In genomic region chr18:28588884-28589549, GRCh38 we compare ENCODE assay signal across 29 cellular contexts.
DNase-seq lines count a peak whose midpoint lies in the region; ATAC-seq, FAIRE-seq and TF ChIP-seq lines count a peak whose summit lies in the region.
"Had no signal": no experiment of that assay in that cellular context is flagged by ENCODE, and none has a peak within 500 bp of the region (broad histone marks: within the 10 kb centered on the region; RNA-seq: fewer than 3 reads in every experiment).

No MANE protein-coding gene starts in this region.

- no peak overlapping the region for H3K27ac Mint-ChIP-seq in GM23338
- H3K27ac Mint-ChIP-seq: naive thymus-derived CD4-positive, alpha-beta T cell; stimulated activated naive CD8-positive, alpha-beta T cell treated with anti-CD3 and anti-CD28 coated beads, Interleukin-15, Interleukin-2, amounts not matched to agents 100 ng/mL and 50 ng/mL, for 24 hours had no signal

- CTCF ChIA-PET in IMR-90 (lab: Yijun Ruan, JAX) (no interaction called here), HepG2 (lab: Yijun Ruan, JAX; ENCODE audit: low intra/inter-chr PET ratio, low total read pairs) (no interaction called here)

- H4K91ac ChIP-seq in IMR-90 (ENCODE audit: insufficient read depth, low read depth, low read length) (no peak overlapping the region), mesenchymal stem cell (ENCODE audit: low read length) (no peak overlapping the region)

- H3K9me2 ChIP-seq in GM23338 (ENCODE audit: insufficient read depth), result no peaks in the 10 kb centered on the region

- no peaks in the 10 kb centered on the region for H3K9me3 ChIP-seq in IMR-90 (ENCODE audit: control insufficient read depth, insufficient read depth, low read length)
- H3K9me3 ChIP-seq in mesenchymal stem cell (ENCODE audit: control insufficient read depth, low read length), result no peaks in the 10 kb centered on the region
- no peaks in the 10 kb centered on the region for H3K9me3 ChIP-seq in HepG2 (ENCODE audit: low read length)
- H3K9me3 ChIP-seq: A549, breast epithelium, MG63, tibial artery had no signal

- H4K20me1 ChIP-seq in IMR-90 (ENCODE audit: insufficient read depth, low read length) (no peaks in the 10 kb centered on the region), HepG2 (ENCODE audit: insufficient read depth, low read length) (no peaks in the 10 kb centered on the region), GM23338 (replicated peaks; ENCODE audit: insufficient read depth) (no peaks in the 10 kb centered on the region)

- H3K36me3 Mint-ChIP-seq in GM23338 (ENCODE audit: low read depth), result no peaks in the 10 kb centered on the region

- no peak overlapping the region for H2BK20ac ChIP-seq in IMR-90 (ENCODE audit: low read depth, low read length)

- BruUV-seq in IMR-90 (replicated peaks; lab: Mats Ljungman, UMichigan), result no TSS peak
- no TSS peak for BruUV-seq in HepG2 (replicated peaks; lab: Mats Ljungman, UMichigan)

- ATAC-seq in IMR-90 (ENCODE audit: low read depth), result peak; percentile 36; the same call in 1 of the 2 replicates
- ATAC-seq in HG03378 (IDR thresholded peaks at IDR 0.05; ENCODE audit: unreplicated experiment), result no peak
- no peak for ATAC-seq in HepG2
- ATAC-seq in HG02571 (IDR thresholded peaks at IDR 0.05; ENCODE audit: unreplicated experiment), result no peak
- no peak for ATAC-seq in GM23338
- ATAC-seq: A549; naive thymus-derived CD4-positive, alpha-beta T cell had no signal

- H3K23ac ChIP-seq in IMR-90 (ENCODE audit: low read depth, low read length) (no peak overlapping the region), mesenchymal stem cell (ENCODE audit: low read length in 2 of 2) (no peak overlapping the region)

- POLR2A ChIA-PET in IMR-90 (lab: Charles Lee; ENCODE audit: unreplicated experiment) (no interaction called here), HepG2 (lab: Yijun Ruan, JAX) (no interaction called here)

- no peak for TF ChIP-seq RAD21 in IMR-90 (IDR thresholded peaks at IDR 0.05; ENCODE audit: low read length)
- TF ChIP-seq RAD21 in HepG2 (CRISPR knock-in tag; IDR thresholded peaks at IDR 0.05), result no peak

- H3K9me1 ChIP-seq in IMR-90 (ENCODE audit: insufficient read depth, low read length), result no peaks in the 10 kb centered on the region

- H3K4me3 ChIP-seq in AG10803 (ENCODE audit: low read length) (no peak overlapping the region), IMR-90 (ENCODE audit: insufficient read depth, low read depth, low read length) (no peak overlapping the region), choroid plexus epithelial cell (ENCODE audit: low read depth, low read length) (no peak overlapping the region), mesenchymal stem cell (ENCODE audit: insufficient read depth in 1 of 2, low read depth in 1 of 2, low read length in 2 of 2) (no peak overlapping the region), HepG2 (replicated peaks in 1 of 3; ENCODE audit: insufficient read depth in 1 of 3, low read depth in 2 of 3, low read length in 3 of 3) (no peak overlapping the region), GM23338 (no peak overlapping the region)
- H3K4me3 ChIP-seq: A549, breast epithelium, lung, MG63, tibial artery had no signal

- H3K27ac ChIP-seq in IMR-90 (ENCODE audit: insufficient read depth, low read length) (no peak overlapping the region), mesenchymal stem cell (ENCODE audit: low read length, poor library complexity, severe bottlenecking) (no peak overlapping the region), HepG2 (ENCODE audit: extremely low read length, insufficient read depth, low read length) (no peak overlapping the region), GM23338 (ENCODE audit: low read depth) (no peak overlapping the region)
- H3K27ac ChIP-seq: A549, breast epithelium, tibial artery had no signal

- no peak for TF ChIP-seq EP300 in HepG2 (IDR thresholded peaks at IDR 0.05; ENCODE audit: low read depth in 2 of 2, low read length in 2 of 2)
- no peak for TF ChIP-seq EP300 in HepG2 (CRISPR knock-in tag; IDR thresholded peaks at IDR 0.05; ENCODE audit: borderline replicate concordance)

- H3K27me3 Mint-ChIP-seq in GM23338 (ENCODE audit: insufficient read depth, low read depth, poor library complexity), result no peaks in the 10 kb centered on the region
- H3K27me3 Mint-ChIP-seq: naive thymus-derived CD4-positive, alpha-beta T cell; stimulated activated naive CD8-positive, alpha-beta T cell treated with anti-CD3 and anti-CD28 coated beads, Interleukin-15, Interleukin-2, amounts not matched to agents 100 ng/mL and 50 ng/mL, for 24 hours had no signal

- H2BK120ac ChIP-seq in IMR-90 (ENCODE audit: low read depth, low read length), result no peak overlapping the region
- no peak overlapping the region for H2BK120ac ChIP-seq in mesenchymal stem cell (ENCODE audit: low read depth, low read length)

- H3K36me3 ChIP-seq in IMR-90 (ENCODE audit: control insufficient read depth, insufficient read depth, low read length) (no peaks in the 10 kb centered on the region), mesenchymal stem cell (ENCODE audit: control insufficient read depth in 1 of 2, insufficient read depth in 2 of 2, low read depth in 1 of 2, low read length in 2 of 2) (no peaks in the 10 kb centered on the region), HepG2 (replicated peaks in 1 of 2; ENCODE audit: control insufficient read depth in 1 of 2, insufficient read depth in 2 of 2, low read length in 2 of 2) (no peaks in the 10 kb centered on the region), GM23338 (ENCODE audit: insufficient read depth) (no peaks in the 10 kb centered on the region)
- H3K36me3 ChIP-seq: breast epithelium, MG63, tibial artery had no signal

- H3F3A ChIP-seq in GM23338 (replicated peaks; ENCODE audit: low read depth), result no peaks in the 10 kb centered on the region

- no peak overlapping the region for H2AK9ac ChIP-seq in IMR-90 (replicated peaks; ENCODE audit: low read depth, low read length, poor library complexity)

- H2BK15ac ChIP-seq in IMR-90 (ENCODE audit: low read depth, low read length) (no peak overlapping the region), mesenchymal stem cell (ENCODE audit: low read depth, poor library complexity, severe bottlenecking) (no peak overlapping the region)

- H2BK5ac ChIP-seq in IMR-90 (ENCODE audit: low read depth, low read length, poor library complexity, severe bottlenecking) (no peak overlapping the region), mesenchymal stem cell (ENCODE audit: low read depth, low read length, poor library complexity, severe bottlenecking) (no peak overlapping the region)

- no peak overlapping the region for H4K5ac ChIP-seq in IMR-90 (ENCODE audit: low read depth, low read length)

- no peak for TF ChIP-seq CTCF in AG10803 (conservative IDR thresholded peaks at IDR 0.05; ENCODE audit: low read length)
- no peak for TF ChIP-seq CTCF in IMR-90 (conservative IDR thresholded peaks at IDR 0.05; ENCODE audit: low read depth, low read length)
- TF ChIP-seq CTCF in choroid plexus epithelial cell (conservative IDR thresholded peaks at IDR 0.05; ENCODE audit: low read depth, low read length), result no peak
- TF ChIP-seq CTCF in HepG2 (CRISPR knock-in tag; IDR thresholded peaks at IDR 0.05), result no peak
- TF ChIP-seq CTCF in GM23338 (conservative IDR thresholded peaks at IDR 0.05; ENCODE audit: low read depth in 2 of 2), result no peak

- intact Hi-C loops in IMR-90 (cut with micrococcal nuclease), result no loop called here
- intact Hi-C loops in HepG2 (cut with micrococcal nuclease; ENCODE audit: unreplicated experiment), result no loop called here

- H2AK5ac ChIP-seq in IMR-90 (ENCODE audit: low read depth, low read length), result no peak overlapping the region
- H2AK5ac ChIP-seq in mesenchymal stem cell (ENCODE audit: low read length, severe bottlenecking), result no peak overlapping the region

- H3K9ac ChIP-seq in IMR-90 (ENCODE audit: low read depth, low read length) (no peak overlapping the region), mesenchymal stem cell (ENCODE audit: low read length) (no peak overlapping the region), HepG2 (ENCODE audit: insufficient read depth, low read depth, low read length) (no peak overlapping the region)

- H3K4ac ChIP-seq in IMR-90 (ENCODE audit: low read depth, low read length) (no peak overlapping the region), mesenchymal stem cell (ENCODE audit: low read depth in 1 of 2, low read length in 2 of 2) (no peak overlapping the region)

- in situ Hi-C loops in IMR-90 (cut with MboI; ENCODE audit: low sequenced_read_pairs), result no loop called here
- in situ Hi-C loops in HepG2 (cut with HindIII; ENCODE audit: extremely low pct_ligation_motif_present, low pct_unique_long_range_greater_than_20kb), result no loop called here

- no peak overlapping the region for H3K4me2 ChIP-seq in IMR-90 (ENCODE audit: low read depth, low read length)
- H3K4me2 ChIP-seq in mesenchymal stem cell (ENCODE audit: low read length, poor library complexity, severe bottlenecking), result no peak overlapping the region
- H3K4me2 ChIP-seq in HepG2 (ENCODE audit: low read depth, low read length), result no peak overlapping the region
- H3K4me2 ChIP-seq in GM23338, result no peak overlapping the region
- H3K4me2 ChIP-seq: A549 had no signal

- TF ChIP-seq POLR2A in IMR-90 (IDR thresholded peaks at IDR 0.05; ENCODE audit: low read depth, low read length), result no peak
- no peak for TF ChIP-seq POLR2A in HepG2 (IDR thresholded peaks at IDR 0.05; ENCODE audit: insufficient read depth in 1 of 2, low read depth in 2 of 2, low read length in 2 of 2)

- WGBS in IMR-90 (ENCODE audit: extremely low coverage in 2 of 2, insufficient read length in 1 of 2), 2 experiments, result no CpG with 5 or more reads among the region's 1 CpG
- no CpG with 5 or more reads among the region's 1 CpG for WGBS in mesenchymal stem cell
- WGBS in HepG2 (ENCODE audit: low lambda C conversion rate), result 2% methylated on average over 1 of the region's 1 CpG

- H3K14ac ChIP-seq in IMR-90 (replicated peaks; ENCODE audit: low read depth, low read length), result no peak overlapping the region
- no peak overlapping the region for H3K14ac ChIP-seq in mesenchymal stem cell (ENCODE audit: low read length in 2 of 2)

- H4K8ac ChIP-seq in IMR-90 (ENCODE audit: low read depth in 2 of 2, low read length in 2 of 2), result no peak overlapping the region
- H4K8ac ChIP-seq in mesenchymal stem cell (ENCODE audit: low read length), result no peak overlapping the region

- no peak for FAIRE-seq in HepG2 (lab: Jason Lieb, UNC)
- FAIRE-seq: A549, GM18507, keratinocyte had no signal

- no peak overlapping the region for H2BK12ac ChIP-seq in mesenchymal stem cell (ENCODE audit: low read length in 2 of 2)

- H3K27me3 ChIP-seq in IMR-90 (ENCODE audit: control insufficient read depth, insufficient read depth, low read length) (no peaks in the 10 kb centered on the region), mesenchymal stem cell (ENCODE audit: control insufficient read depth in 1 of 2, insufficient read depth in 1 of 2, low read length in 2 of 2) (no peaks in the 10 kb centered on the region), HepG2 (ENCODE audit: control insufficient read depth in 1 of 2, insufficient read depth in 2 of 2, low read length in 2 of 2) (no peaks in the 10 kb centered on the region), GM23338 (ENCODE audit: insufficient read depth) (no peaks in the 10 kb centered on the region)
- H3K27me3 ChIP-seq: breast epithelium, MG63, tibial artery had no signal

- H3K79me1 ChIP-seq in IMR-90 (ENCODE audit: low read depth in 1 of 2, low read length in 2 of 2), result no peaks in the 10 kb centered on the region
- no peaks in the 10 kb centered on the region for H3K79me1 ChIP-seq in mesenchymal stem cell (replicated peaks; ENCODE audit: low read length, poor library complexity, severe bottlenecking)

- H3K4me3 Mint-ChIP-seq in GM23338, result no peak overlapping the region
- H3K4me3 Mint-ChIP-seq: naive thymus-derived CD4-positive, alpha-beta T cell; stimulated activated naive CD8-positive, alpha-beta T cell treated with anti-CD3 and anti-CD28 coated beads, Interleukin-15, Interleukin-2, amounts not matched to agents 100 ng/mL and 50 ng/mL, for 24 hours had no signal

- peaks cover 6% of the 10 kb centered on the region; the same call in 2 of the 3 replicates for H3K4me1 Mint-ChIP-seq in GM23338
- H3K4me1 Mint-ChIP-seq: naive thymus-derived CD4-positive, alpha-beta T cell had no signal

- no peaks in the 10 kb centered on the region; the same call in 2 of the 3 replicates for H3K9me3 Mint-ChIP-seq in GM23338

- peak; percentile 60 for DNase-seq in AG10803 (ENCODE audit: low read depth)
- DNase-seq in IMR-90, result peak; percentile 18
- peak; percentile 63 for DNase-seq in choroid plexus epithelial cell (ENCODE audit: low read depth)
- peak; percentile 9 for DNase-seq in mesenchymal stem cell
- no peak for DNase-seq in HepG2 (ENCODE audit: low spot score)
- DNase-seq in GM23338 (ENCODE audit: low spot score), result no peak
- DNase-seq: activated CD4-positive, alpha-beta T cell treated with anti-CD3 and anti-CD28 coated beads, Interleukin-2, amount 50 U/mL, for 48 hours; activated CD4-positive, CD25-positive, alpha-beta regulatory T cell; activated effector memory CD4-positive, alpha-beta T cell treated with anti-CD3 and anti-CD28 coated beads, Interleukin-2, amount 50 U/mL, for 16 hours; C1 segment of cervical spinal cord; dermis blood vessel endothelial cell; foreskin melanocyte; H7; MG63; naive thymus-derived CD4-positive, alpha-beta T cell; NCI-H146; NCI-H2171 treated with DMSO at 0.1 percent for 48 hours; NCI-H526; occipital lobe; stimulated activated CD4-positive, alpha-beta T cell treated with anti-CD3 and anti-CD28 coated beads, Interleukin-4, amount 100 ng/mL, for 4 hours; tibial artery had no signal

- dilution Hi-C loops in IMR-90 (cut with HindIII; ENCODE audit: low sequenced_read_pairs, unreplicated experiment), result no loop called here

- H2AFZ ChIP-seq in IMR-90 (replicated peaks; ENCODE audit: low read length, poor library complexity) (no peak overlapping the region), mesenchymal stem cell (ENCODE audit: low read depth, low read length) (no peak overlapping the region), HepG2 (ENCODE audit: low read length) (no peak overlapping the region), GM23338 (no peak overlapping the region)

- no peak overlapping the region for H3K56ac ChIP-seq in IMR-90 (ENCODE audit: extremely low read depth, insufficient read depth, low read length)

- H3K4me1 ChIP-seq in IMR-90 (ENCODE audit: control insufficient read depth, insufficient read depth, low read length), result peaks cover 1% of the 10 kb centered on the region; the same call in 1 of the 2 replicates
- H3K4me1 ChIP-seq in mesenchymal stem cell (ENCODE audit: control insufficient read depth, insufficient read depth, low read depth, low read length), result no peaks in the 10 kb centered on the region
- H3K4me1 ChIP-seq in HepG2 (ENCODE audit: insufficient read depth, low read length), result no peaks in the 10 kb centered on the region
- peaks cover 6% of the 10 kb centered on the region; the same call in 1 of the 2 replicates for H3K4me1 ChIP-seq in GM23338 (ENCODE audit: insufficient read depth)
- H3K4me1 ChIP-seq: A549, breast epithelium had no signal

- H3K79me2 ChIP-seq in HepG2 (ENCODE audit: insufficient read depth, low read length) (no peaks in the 10 kb centered on the region), GM23338 (replicated peaks; ENCODE audit: insufficient read depth) (no peaks in the 10 kb centered on the region)

- H3K18ac ChIP-seq in IMR-90 (ENCODE audit: low read depth, low read length), result no peak overlapping the region
- H3K18ac ChIP-seq in mesenchymal stem cell (ENCODE audit: low read depth in 1 of 2, low read length in 2 of 2), result no peak overlapping the region

Comparison
In these comparisons a context has a peak if more than half of its experiments do, and no peak if none do; other contexts are left out.
1. DNase-seq: peak in AG10803 (single experiment), IMR-90 (single experiment), choroid plexus epithelial cell (single experiment) and mesenchymal stem cell (single experiment); none in HepG2 (single experiment) and GM23338 (single experiment).